In genomic region chr4:27442146-27442545, GRCh38 we compare ENCODE assay signal across 23 cellular contexts.
"Had no signal": no experiment of that assay in that cellular context is flagged by ENCODE, and none has a peak within 500 bp of the region (broad histone marks: within the 10 kb centered on the region; RNA-seq: fewer than 3 reads in every experiment).

No MANE protein-coding gene starts in this region.

- H3K36me3 Mint-ChIP-seq: naive thymus-derived CD4-positive, alpha-beta T cell; stimulated activated naive B cell treated with anti-CD40 and anti-IgM and Interleukin-4, amounts not matched to agents 10 μg/mL and 1 μg/mL and 100 μg/mL, for 72 hours had no signal

- H3K9me3 Mint-ChIP-seq: dendritic cell treated with granulocyte-macrophage colony-stimulating factor and Interleukin-4, amounts not matched to agents 40 ng/mL and 50 ng/mL, for 4 days; nephron progenitor cell; stimulated activated naive CD8-positive, alpha-beta T cell treated with anti-CD3 and anti-CD28 coated beads, Interleukin-15, amount 100 ng/mL, for 72 hours had no signal

- H3K4me1 Mint-ChIP-seq: naive thymus-derived CD4-positive, alpha-beta T cell; nephron progenitor cell; stimulated activated naive B cell treated with anti-CD40 and anti-IgM and Interleukin-4, amounts not matched to agents 10 μg/mL and 1 μg/mL and 100 μg/mL, for 72 hours; stimulated activated naive CD8-positive, alpha-beta T cell treated with anti-CD3 and anti-CD28 coated beads, Interleukin-15, amount 100 ng/mL, for 72 hours had no signal

- H3K27me3 ChIP-seq: esophagus squamous epithelium, heart left ventricle, right lobe of liver, testis, tibial nerve, upper lobe of right lung, vagina had no signal

- H3K4me3 ChIP-seq: esophagus squamous epithelium, heart left ventricle, prostate gland, right lobe of liver, testis, tibial nerve, upper lobe of right lung, vagina had no signal

- H2AFZ ChIP-seq: parathyroid adenoma had no signal

- H3K36me3 ChIP-seq: esophagus squamous epithelium, heart left ventricle, prostate gland, right lobe of liver, tibial nerve, upper lobe of right lung, vagina had no signal

- FAIRE-seq: frontal cortex, islet of Langerhans had no signal

- H3K27me3 Mint-ChIP-seq: dendritic cell treated with granulocyte-macrophage colony-stimulating factor and Interleukin-4, amounts not matched to agents 40 ng/mL and 50 ng/mL, for 4 days; effector memory CD8-positive, alpha-beta T cell; naive thymus-derived CD4-positive, alpha-beta T cell; stimulated activated naive B cell treated with anti-CD40 and anti-IgM and Interleukin-4, amounts not matched to agents 10 μg/mL and 1 μg/mL and 100 μg/mL, for 72 hours; stimulated activated naive CD8-positive, alpha-beta T cell treated with anti-CD3 and anti-CD28 coated beads, Interleukin-15, amount 100 ng/mL, for 72 hours had no signal

- H3K79me2 ChIP-seq: parathyroid adenoma had no signal

- DNase-seq: effector memory CD8-positive, alpha-beta T cell; esophagus squamous epithelium; heart left ventricle; hippocampal formation; kidney glomerular epithelial cell; mammary epithelial cell; naive thymus-derived CD4-positive, alpha-beta T cell; nephron progenitor cell; retina; right lobe of liver; stimulated activated CD4-positive, alpha-beta T cell treated with anti-CD3 and anti-CD28 coated beads, Interleukin-2, amount 100 ng/mL, for 24 hours; stimulated activated CD4-positive, alpha-beta T cell treated with anti-CD3 and anti-CD28 coated beads, Interleukin-4, amount 100 ng/mL, for 4 hours; stimulated activated naive B cell treated with anti-CD40 and anti-IgM and Interleukin-4, amounts not matched to agents 10 μg/mL and 1 μg/mL and 100 μg/mL, for 72 hours; stimulated activated naive CD8-positive, alpha-beta T cell treated with anti-CD3 and anti-CD28 coated beads, Interleukin-15, amount 100 ng/mL, for 72 hours; testis; upper lobe of right lung had no signal

- H3K4me3 Mint-ChIP-seq: dendritic cell treated with granulocyte-macrophage colony-stimulating factor and Interleukin-4, amounts not matched to agents 40 ng/mL and 50 ng/mL, for 4 days; effector memory CD8-positive, alpha-beta T cell; naive thymus-derived CD4-positive, alpha-beta T cell; nephron progenitor cell; stimulated activated naive B cell treated with anti-CD40 and anti-IgM and Interleukin-4, amounts not matched to agents 10 μg/mL and 1 μg/mL and 100 μg/mL, for 72 hours; stimulated activated naive CD8-positive, alpha-beta T cell treated with anti-CD3 and anti-CD28 coated beads, Interleukin-15, amount 100 ng/mL, for 72 hours had no signal

- H3K27ac ChIP-seq: esophagus squamous epithelium, heart left ventricle, parathyroid adenoma, prostate gland, right lobe of liver, testis, tibial nerve, upper lobe of right lung, vagina had no signal

- H3K9me3 ChIP-seq: esophagus squamous epithelium, heart left ventricle, prostate gland, right lobe of liver, testis, tibial nerve, upper lobe of right lung, vagina had no signal

- H3K27ac Mint-ChIP-seq: dendritic cell treated with granulocyte-macrophage colony-stimulating factor and Interleukin-4, amounts not matched to agents 40 ng/mL and 50 ng/mL, for 4 days; effector memory CD8-positive, alpha-beta T cell; naive thymus-derived CD4-positive, alpha-beta T cell; nephron progenitor cell; stimulated activated naive B cell treated with anti-CD40 and anti-IgM and Interleukin-4, amounts not matched to agents 10 μg/mL and 1 μg/mL and 100 μg/mL, for 72 hours; stimulated activated naive CD8-positive, alpha-beta T cell treated with anti-CD3 and anti-CD28 coated beads, Interleukin-15, amount 100 ng/mL, for 72 hours had no signal

- H3K4me1 ChIP-seq: esophagus squamous epithelium, heart left ventricle, parathyroid adenoma, prostate gland, right lobe of liver, testis, tibial nerve, upper lobe of right lung, vagina had no signal

- ATAC-seq: effector memory CD8-positive, alpha-beta T cell; heart left ventricle; naive thymus-derived CD4-positive, alpha-beta T cell; right lobe of liver; stimulated activated naive B cell treated with anti-CD40 and anti-IgM and Interleukin-4, amounts not matched to agents 10 μg/mL and 1 μg/mL and 100 μg/mL, for 72 hours; stimulated activated naive CD8-positive, alpha-beta T cell treated with anti-CD3 and anti-CD28 coated beads, Interleukin-15, amount 100 ng/mL, for 72 hours; upper lobe of right lung had no signal

- H3K9ac ChIP-seq: parathyroid adenoma had no signal
